1 cellular context compared by ENCODE assay signal in the genomic region with DNA sequence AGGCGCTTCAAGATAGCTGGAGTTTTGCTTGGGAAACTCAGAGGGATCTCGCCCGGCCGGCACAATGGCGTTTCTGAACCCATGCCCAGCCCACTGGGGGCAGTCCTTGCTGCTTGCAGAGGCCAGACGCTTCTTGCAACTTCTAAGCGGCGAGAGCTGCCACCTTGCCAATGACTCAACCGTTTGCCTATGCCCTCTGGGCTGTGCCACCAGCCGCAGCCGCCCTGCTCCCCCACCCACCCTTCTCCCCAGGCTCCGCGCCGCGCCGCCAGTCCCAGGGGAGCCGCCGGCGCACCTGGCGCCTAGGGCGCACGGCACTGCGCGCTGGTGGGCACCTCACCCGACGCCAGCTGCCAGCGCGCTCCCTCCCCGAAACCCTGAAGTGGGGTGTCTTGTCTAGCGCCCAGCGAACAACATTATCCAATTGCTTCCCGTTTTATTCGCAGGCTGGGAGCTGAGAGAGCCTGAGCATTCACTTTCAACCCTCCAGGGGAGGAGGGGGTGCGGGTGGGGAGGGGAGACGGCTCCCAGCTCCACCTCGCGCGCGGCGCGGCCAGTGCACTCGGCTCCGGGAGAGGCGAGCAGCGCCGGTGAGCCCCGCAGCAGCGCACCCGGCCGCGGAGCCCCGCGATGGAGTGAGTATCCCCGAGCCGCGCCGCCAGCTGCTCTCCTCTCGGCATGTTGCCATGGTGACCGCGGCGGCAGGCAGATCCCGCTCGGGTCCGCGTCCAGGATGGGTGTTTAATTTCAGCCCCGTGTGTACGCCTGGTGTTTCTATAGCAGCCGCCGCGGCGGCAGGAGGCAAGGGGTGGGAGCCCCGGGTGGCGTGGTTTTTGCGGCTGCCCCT.
TF ChIP-seq lines count a peak whose summit lies in the region.

No MANE protein-coding gene starts in this region.

TF ChIP-seq in SK-N-SH, 30 proteins besides CTCF, POLR2A, EP300 and RAD21 (continued from another document):
- TF ChIP-seq, protein P1, sequence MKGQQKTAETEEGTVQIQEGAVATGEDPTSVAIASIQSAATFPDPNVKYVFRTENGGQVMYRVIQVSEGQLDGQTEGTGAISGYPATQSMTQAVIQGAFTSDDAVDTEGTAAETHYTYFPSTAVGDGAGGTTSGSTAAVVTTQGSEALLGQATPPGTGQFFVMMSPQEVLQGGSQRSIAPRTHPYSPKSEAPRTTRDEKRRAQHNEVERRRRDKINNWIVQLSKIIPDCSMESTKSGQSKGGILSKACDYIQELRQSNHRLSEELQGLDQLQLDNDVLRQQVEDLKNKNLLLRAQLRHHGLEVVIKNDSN (IDR thresholded peaks at IDR 0.05; ENCODE audit: borderline replicate concordance, low read depth) = no peak
- TF ChIP-seq POLR2AphosphoS5 (IDR thresholded peaks at IDR 0.05; ENCODE audit: low read depth, low read length) (no peak), GATA2 (CRISPR knock-in tag; IDR thresholded peaks at IDR 0.05) (no peak), JUND (IDR thresholded peaks at IDR 0.05) (no peak)
- TF ChIP-seq, protein P2, sequence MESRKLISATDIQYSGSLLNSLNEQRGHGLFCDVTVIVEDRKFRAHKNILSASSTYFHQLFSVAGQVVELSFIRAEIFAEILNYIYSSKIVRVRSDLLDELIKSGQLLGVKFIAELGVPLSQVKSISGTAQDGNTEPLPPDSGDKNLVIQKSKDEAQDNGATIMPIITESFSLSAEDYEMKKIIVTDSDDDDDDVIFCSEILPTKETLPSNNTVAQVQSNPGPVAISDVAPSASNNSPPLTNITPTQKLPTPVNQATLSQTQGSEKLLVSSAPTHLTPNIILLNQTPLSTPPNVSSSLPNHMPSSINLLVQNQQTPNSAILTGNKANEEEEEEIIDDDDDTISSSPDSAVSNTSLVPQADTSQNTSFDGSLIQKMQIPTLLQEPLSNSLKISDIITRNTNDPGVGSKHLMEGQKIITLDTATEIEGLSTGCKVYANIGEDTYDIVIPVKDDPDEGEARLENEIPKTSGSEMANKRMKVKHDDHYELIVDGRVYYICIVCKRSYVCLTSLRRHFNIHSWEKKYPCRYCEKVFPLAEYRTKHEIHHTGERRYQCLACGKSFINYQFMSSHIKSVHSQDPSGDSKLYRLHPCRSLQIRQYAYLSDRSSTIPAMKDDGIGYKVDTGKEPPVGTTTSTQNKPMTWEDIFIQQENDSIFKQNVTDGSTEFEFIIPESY (IDR thresholded peaks at IDR 0.05; ENCODE audit: borderline replicate concordance, low read depth) = no peak
